9 cellular contexts compared by ENCODE assay signal in the genomic region with DNA sequence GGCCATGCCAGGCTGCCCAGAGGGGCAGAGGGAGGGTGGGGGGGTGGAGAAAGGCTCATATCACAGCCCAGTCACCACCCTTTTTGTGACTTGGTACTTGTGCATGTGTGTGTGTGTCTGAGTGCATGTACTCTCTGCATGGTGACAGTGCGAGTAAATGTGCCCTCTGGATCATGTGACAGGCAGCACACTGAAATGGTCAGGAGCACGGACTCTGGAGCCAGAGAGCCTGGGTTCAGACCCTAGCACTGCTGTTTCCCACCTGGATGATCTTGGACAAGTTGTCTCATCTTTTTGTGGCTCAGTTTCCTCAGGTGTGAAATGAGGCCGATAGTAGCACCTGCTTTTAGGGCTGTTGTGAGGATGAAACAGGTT. TPM values are rescaled to one million over a fixed set of nuclear protein-coding genes. Genes with fewer than 3 reads are reported as not detected.
DNase-seq lines count a peak whose midpoint lies in the region; ATAC-seq, FAIRE-seq and TF ChIP-seq lines count a peak whose summit lies in the region.
"Had no signal": no experiment of that assay in that cellular context is flagged by ENCODE, and none has a peak within 500 bp of the region (broad histone marks: within the 10 kb centered on the region; RNA-seq: fewer than 3 reads in every experiment).

No MANE protein-coding gene starts in this region.

- H3K27me3 ChIP-seq in esophagus squamous epithelium, result no peaks in the 10 kb centered on the region
- H3K27me3 ChIP-seq in rectal smooth muscle tissue (ENCODE audit: control insufficient read depth, insufficient read depth, low read length), result no peaks in the 10 kb centered on the region

- FAIRE-seq in D721Med (lab: Jason Lieb, UNC), result no peak

- no peak for ATAC-seq in GM21723 (IDR thresholded peaks at IDR 0.05; ENCODE audit: unreplicated experiment)
- no peak for ATAC-seq in HG02852 (IDR thresholded peaks at IDR 0.05; ENCODE audit: unreplicated experiment)
- no peak for ATAC-seq in HG02840 (IDR thresholded peaks at IDR 0.05; ENCODE audit: low FRiP score, unreplicated experiment)

- no peak for DNase-seq in RWPE1 (ENCODE audit: low spot score)
- no peak for DNase-seq in esophagus squamous epithelium (lab: John Stamatoyannopoulos, UW)
- no peak for DNase-seq in D721Med (ENCODE audit: insufficient read length, low spot score)

- peak overlapping the region; percentile 100 for H3K27ac ChIP-seq in RWPE1
- H3K27ac ChIP-seq in esophagus squamous epithelium, result peak overlapping the region; percentile 90 to 99 (median 96)
- H3K27ac ChIP-seq in rectal smooth muscle tissue (ENCODE audit: low read depth, low read length), result peak overlapping the region; percentile 93

- intact Hi-C loops in esophagus squamous epithelium (cut with DNase I), result no loop called here

- CTCF ChIA-PET in RWPE1 (lab: Yijun Ruan, JAX), result interaction anchor here (0.6 to 1.5 kb wide), 2 partner anchors 8 to 307 kb away, joined by 5 to 13 read pairs; no protein-coding TSS in a partner anchor

- H3K36me3 ChIP-seq in ES-I3 (ENCODE audit: insufficient read depth, low read length) (no peaks in the 10 kb centered on the region), esophagus squamous epithelium (peaks cover 23 to 45% (median 30%) of the 10 kb centered on the region in 3 donors), rectal smooth muscle tissue (ENCODE audit: control insufficient read depth, insufficient read depth, low read length) (peaks cover 13% of the 10 kb centered on the region)

- H3K4me3 ChIP-seq in esophagus squamous epithelium (peak overlapping the region in 3 of 4 donors; percentile 72 to 98 (median 75)), rectal smooth muscle tissue (ENCODE audit: low read length) (peak overlapping the region; percentile 76)

- H3K4me1 ChIP-seq in ES-I3 (ENCODE audit: insufficient read depth, low read length), result peaks cover 19% of the 10 kb centered on the region
- H3K4me1 ChIP-seq in esophagus squamous epithelium, result peaks cover 24 to 66% (median 44%) of the 10 kb centered on the region in 3 donors
- H3K4me1 ChIP-seq in rectal smooth muscle tissue (ENCODE audit: control insufficient read depth, insufficient read depth, low read length), result peaks cover 27% of the 10 kb centered on the region

- no peak for TF ChIP-seq POLR2A in esophagus squamous epithelium (IDR thresholded peaks at IDR 0.05)

- H3K9ac ChIP-seq in ES-I3 (ENCODE audit: low read depth, low read length), result peak overlapping the region; percentile 5; the same call in 1 of the 2 replicates
- H3K9ac ChIP-seq in rectal smooth muscle tissue (ENCODE audit: low read length), result no peak overlapping the region

- WGBS in esophagus squamous epithelium, 2 donors, result 15 to 47% methylated on average over 3 of the region's 3 CpGs

- TF ChIP-seq CTCF in RWPE1 (conservative IDR thresholded peaks at IDR 0.05; ENCODE audit: low read depth) (no peak), esophagus squamous epithelium (IDR thresholded peaks at IDR 0.05) (no peak), D721Med (IDR thresholded peaks at IDR 0.05; ENCODE audit: insufficient read depth, missing control alignments) (no peak)

- H3K9me3 ChIP-seq in ES-I3 (ENCODE audit: control insufficient read depth, insufficient read depth, low read length) (no peaks in the 10 kb centered on the region), esophagus squamous epithelium (no peaks in the 10 kb centered on the region)

- POLR2A ChIA-PET in RWPE1 (lab: Yijun Ruan, JAX; ENCODE audit: low non-redundant PET), result interaction anchor here (0.7 kb wide), 1 partner anchor 116 kb away, joined by 3 read pairs; no protein-coding TSS in a partner anchor

RNA-seq across cellular contexts. Expression of a gene that starts 2.0 kb away (rescaled TPM):
- 10 to 100 TPM; 25.1 to 54.9 (median 27.9) TPM for total RNA-seq in esophagus squamous epithelium

RNA-seq across cellular contexts. Expression of a gene that starts 16.1 kb away (rescaled TPM):
- 10 to 100 TPM; 13.3 to 32.5 (median 21.0) TPM for total RNA-seq in esophagus squamous epithelium

RNA-seq across cellular contexts. Expression of a gene that starts 28.6 kb away (rescaled TPM):
- total RNA-seq in esophagus squamous epithelium, result 10 to 100 TPM; 15.9 to 29.6 (median 26.5) TPM

RNA-seq across cellular contexts. Expression of a gene that starts 30.9 kb away (rescaled TPM):
- 1 to 10 TPM in 1 of 4 donors, under 1 TPM in 3; 0.75 to 1.0 (median 0.82) TPM for total RNA-seq in esophagus squamous epithelium
- total RNA-seq: mononuclear cell had no signal

RNA-seq across cellular contexts. Expression of a gene that starts 31.4 kb away (rescaled TPM):
- total RNA-seq in esophagus squamous epithelium, result 10 to 100 TPM; 22.5 to 45.9 (median 30.3) TPM
